21 cellular contexts compared by ENCODE assay signal in genomic region chr19:46383171-46383815, GRCh38. TPM values are rescaled to one million over a fixed set of nuclear protein-coding genes. Genes with fewer than 3 reads are reported as not detected.
"Had no signal": no experiment of that assay in that cellular context is flagged by ENCODE, and none has a peak within 500 bp of the region (broad histone marks: within the 10 kb centered on the region; RNA-seq: fewer than 3 reads in every experiment).

No MANE protein-coding gene starts in this region.

- H3K9me3 ChIP-seq: colonic mucosa, thyroid gland, uterus had no signal

- H3K4me3 ChIP-seq: colonic mucosa, thyroid gland, uterus had no signal

- DNase-seq: activated CD4-positive, alpha-beta T cell treated with anti-CD3 and anti-CD28 coated beads for 4 hours; activated CD8-positive, alpha-beta T cell treated with anti-CD3 and anti-CD28 coated beads, Interleukin-2, amount 10 ng/mL, durations not matched to agents 7 days and 5 days; activated naive CD4-positive, alpha-beta T cell treated with anti-CD3 and anti-CD28 coated beads, Interleukin-2, amount 50 U/mL, for 16 hours; activated T-cell treated with anti-CD3 and anti-CD28 coated beads for 4 hours; amniotic stem cell; caudate nucleus; colonic mucosa; effector CD4-positive, alpha-beta T cell; foreskin fibroblast; glutamatergic neuron; hypothalamus; midbrain; stimulated activated CD4-positive, alpha-beta T cell treated with anti-CD3 and anti-CD28 coated beads, Interleukin-12 subunit alpha, Interleukin-12 subunit beta, amount 100 ng/mL, for 4 hours; stimulated activated CD4-positive, alpha-beta T cell treated with anti-CD3 and anti-CD28 coated beads, Interleukin-2, amount 100 ng/mL, for 24 hours; T-helper 2 cell; thyroid gland; uterus had no signal

- H3K4me1 ChIP-seq: colonic mucosa had no signal

- ATAC-seq: activated CD8-positive, alpha-beta T cell treated with anti-CD3 and anti-CD28 coated beads, Interleukin-2, amount 10 ng/mL, durations not matched to agents 7 days and 5 days; stimulated activated effector memory CD8-positive, alpha-beta T cell treated with anti-CD3 and anti-CD28 coated beads, Interleukin-12 subunit alpha, Interleukin-12 subunit beta, amount 100 ng/mL, for 72 hours; WTC11 had no signal

- H3K27me3 ChIP-seq: colonic mucosa, thyroid gland, uterus had no signal

- H3K27ac ChIP-seq: colonic mucosa, thyroid gland, uterus had no signal

- H3K36me3 ChIP-seq: uterus had no signal

RNA-seq across cellular contexts. Expression of gene CCDC8, which starts 30.1 kb away (rescaled TPM):
- total RNA-seq: activated CD8-positive, alpha-beta T cell treated with anti-CD3 and anti-CD28 coated beads, Interleukin-2, amount 10 ng/mL, durations not matched to agents 7 days and 5 days; activated T-helper 2 cell treated with anti-CD3 and anti-CD28 coated beads, Interferon-gamma antibody, Interleukin-2, Interleukin-4, amounts not matched to agents 10 μg/mL and 5 μg/mL and 100 μg/mL, durations not matched to agents 14 hours and 24 hours and 36 hours had no signal

RNA-seq across cellular contexts. Expression of gene PNMA8C, which starts 45.4 kb away (rescaled TPM):
- total RNA-seq: activated T-helper 2 cell treated with anti-CD3 and anti-CD28 coated beads, Interferon-gamma antibody, Interleukin-2, Interleukin-4, amounts not matched to agents 10 μg/mL and 5 μg/mL and 100 μg/mL, durations not matched to agents 14 hours and 24 hours and 36 hours had no signal
- polyA plus RNA-seq: liver had no signal
